14 cellular contexts compared by ENCODE assay signal in genomic region chr14:99809864-99810854, GRCh38. TPM values are rescaled to one million over a fixed set of nuclear protein-coding genes. Genes with fewer than 3 reads are reported as not detected.
DNase-seq lines count a peak whose midpoint lies in the region; ATAC-seq and TF ChIP-seq lines count a peak whose summit lies in the region.
"Had no signal": no experiment of that assay in that cellular context is flagged by ENCODE, and none has a peak within 500 bp of the region (broad histone marks: within the 10 kb centered on the region; RNA-seq: fewer than 3 reads in every experiment).

No MANE protein-coding gene starts in this region.

- H3K36me3 ChIP-seq in lower lobe of right lung (no peaks in the 10 kb centered on the region), stomach smooth muscle (ENCODE audit: control insufficient read depth in 2 of 2, insufficient read depth in 2 of 2, low read length in 2 of 2) (peaks cover 0 to 2% of the 10 kb centered on the region in 2 donors)

- TF ChIP-seq CTCF in HFFc6 (IDR thresholded peaks at IDR 0.05) (no peak), coronary artery (IDR thresholded peaks at IDR 0.05) (no peak), lower lobe of right lung (IDR thresholded peaks at IDR 0.05) (no peak)

- H3K9ac ChIP-seq in stomach smooth muscle (ENCODE audit: low read length in 2 of 2) = peak overlapping the region; percentile 5 to 42

- no peaks in the 10 kb centered on the region for H3K36me3 Mint-ChIP-seq in HFFc6 (ENCODE audit: low read depth)
- H3K36me3 Mint-ChIP-seq in activated T-helper 1 cell treated with anti-CD3 and anti-CD28 coated beads, Interleukin-12 subunit alpha, Interleukin-12 subunit beta, Interleukin-2, Interleukin-4 antibody, amounts not matched to agents 30 ng/mL and 10 ng/mL and 1 ng/mL, durations not matched to agents 14 hours and 24 hours and 36 hours (ENCODE audit: low read depth) = no peaks in the 10 kb centered on the region
- H3K36me3 Mint-ChIP-seq: CD8-positive, alpha-beta memory T cell; stimulated activated naive B cell treated with anti-CD40 and anti-IgM and Interleukin-4, amounts not matched to agents 10 μg/mL and 1 μg/mL and 100 μg/mL, for 72 hours; T-cell had no signal

- intact Hi-C loops in lower lobe of right lung (cut with DNase I) = no loop called here
- intact Hi-C loops in activated T-helper 1 cell treated with anti-CD3 and anti-CD28 coated beads, Interleukin-12 subunit alpha, Interleukin-12 subunit beta, Interleukin-2, Interleukin-4 antibody, amounts not matched to agents 30 ng/mL and 10 ng/mL and 1 ng/mL, durations not matched to agents 14 hours and 24 hours and 36 hours (cut with micrococcal nuclease) = no loop called here

- H3K27ac Mint-ChIP-seq in HFFc6 = peak overlapping the region; percentile 55; the same call in 1 of the 2 replicates
- H3K27ac Mint-ChIP-seq in activated T-helper 1 cell treated with anti-CD3 and anti-CD28 coated beads, Interleukin-12 subunit alpha, Interleukin-12 subunit beta, Interleukin-2, Interleukin-4 antibody, amounts not matched to agents 30 ng/mL and 10 ng/mL and 1 ng/mL, durations not matched to agents 14 hours and 24 hours and 36 hours = no peak overlapping the region
- H3K27ac Mint-ChIP-seq: activated CD8-positive, alpha-beta T cell treated with anti-CD3 and anti-CD28 coated beads for 36 hours; CD8-positive, alpha-beta memory T cell; stimulated activated naive B cell treated with anti-CD40 and anti-IgM and Interleukin-4, amounts not matched to agents 10 μg/mL and 1 μg/mL and 100 μg/mL, for 72 hours; T-cell had no signal

- DNase-seq in HFFc6 = no peak
- DNase-seq in coronary artery (ENCODE audit: low spot score) = peak; percentile 68
- no peak for DNase-seq in lower lobe of right lung
- DNase-seq in activated T-helper 1 cell treated with anti-CD3 and anti-CD28 coated beads, Interleukin-12 subunit alpha, Interleukin-12 subunit beta, Interleukin-2, Interleukin-4 antibody, amounts not matched to agents 30 ng/mL and 10 ng/mL and 1 ng/mL, durations not matched to agents 14 hours and 24 hours and 36 hours (ENCODE audit: low spot score) = no peak
- DNase-seq in NOMO-1 (lab: John Stamatoyannopoulos, UW; ENCODE audit: unreplicated experiment in 2 of 2) = no peak
- DNase-seq: activated CD8-positive, alpha-beta T cell treated with anti-CD3 and anti-CD28 coated beads for 36 hours; activated naive CD4-positive, alpha-beta T cell treated with anti-CD3 and anti-CD28 coated beads, Interleukin-2, amount 50 U/mL, for 16 hours; CD8-positive, alpha-beta memory T cell; occipital lobe; stimulated activated naive B cell treated with anti-CD40 and anti-IgM and Interleukin-4, amounts not matched to agents 10 μg/mL and 1 μg/mL and 100 μg/mL, for 72 hours; T-cell had no signal

- H3K27me3 ChIP-seq in lower lobe of right lung (ENCODE audit: low read depth) (no peaks in the 10 kb centered on the region), stomach smooth muscle (ENCODE audit: control insufficient read depth in 1 of 2, insufficient read depth in 2 of 2, low read length in 2 of 2) (no peaks in the 10 kb centered on the region)

- ATAC-seq in lower lobe of right lung (peak in 1 of 2 donors; percentile 39), HG02678 (IDR thresholded peaks at IDR 0.05; ENCODE audit: unreplicated experiment) (no peak), GM19467 (IDR thresholded peaks at IDR 0.05; ENCODE audit: unreplicated experiment) (no peak)
- ATAC-seq: activated CD8-positive, alpha-beta T cell treated with anti-CD3 and anti-CD28 coated beads for 36 hours; stimulated activated naive B cell treated with anti-CD40 and anti-IgM and Interleukin-4, amounts not matched to agents 10 μg/mL and 1 μg/mL and 100 μg/mL, for 72 hours; T-cell had no signal

- H3K9me3 Mint-ChIP-seq in HFFc6 = no peaks in the 10 kb centered on the region
- H3K9me3 Mint-ChIP-seq in activated T-helper 1 cell treated with anti-CD3 and anti-CD28 coated beads, Interleukin-12 subunit alpha, Interleukin-12 subunit beta, Interleukin-2, Interleukin-4 antibody, amounts not matched to agents 30 ng/mL and 10 ng/mL and 1 ng/mL, durations not matched to agents 14 hours and 24 hours and 36 hours = no peaks in the 10 kb centered on the region
- H3K9me3 Mint-ChIP-seq: activated CD8-positive, alpha-beta T cell treated with anti-CD3 and anti-CD28 coated beads for 36 hours; CD8-positive, alpha-beta memory T cell; stimulated activated naive B cell treated with anti-CD40 and anti-IgM and Interleukin-4, amounts not matched to agents 10 μg/mL and 1 μg/mL and 100 μg/mL, for 72 hours; T-cell had no signal

- H3K4me3 Mint-ChIP-seq in HFFc6 = no peak overlapping the region
- no peak overlapping the region for H3K4me3 Mint-ChIP-seq in activated T-helper 1 cell treated with anti-CD3 and anti-CD28 coated beads, Interleukin-12 subunit alpha, Interleukin-12 subunit beta, Interleukin-2, Interleukin-4 antibody, amounts not matched to agents 30 ng/mL and 10 ng/mL and 1 ng/mL, durations not matched to agents 14 hours and 24 hours and 36 hours
- H3K4me3 Mint-ChIP-seq: activated CD8-positive, alpha-beta T cell treated with anti-CD3 and anti-CD28 coated beads for 36 hours; CD8-positive, alpha-beta memory T cell; stimulated activated naive B cell treated with anti-CD40 and anti-IgM and Interleukin-4, amounts not matched to agents 10 μg/mL and 1 μg/mL and 100 μg/mL, for 72 hours; T-cell had no signal

- H3K4me1 Mint-ChIP-seq in HFFc6 (ENCODE audit: low read depth) = peaks cover 24% of the 10 kb centered on the region
- H3K4me1 Mint-ChIP-seq in activated T-helper 1 cell treated with anti-CD3 and anti-CD28 coated beads, Interleukin-12 subunit alpha, Interleukin-12 subunit beta, Interleukin-2, Interleukin-4 antibody, amounts not matched to agents 30 ng/mL and 10 ng/mL and 1 ng/mL, durations not matched to agents 14 hours and 24 hours and 36 hours (ENCODE audit: low read depth) = no peaks in the 10 kb centered on the region
- H3K4me1 Mint-ChIP-seq: CD8-positive, alpha-beta memory T cell; stimulated activated naive B cell treated with anti-CD40 and anti-IgM and Interleukin-4, amounts not matched to agents 10 μg/mL and 1 μg/mL and 100 μg/mL, for 72 hours; T-cell had no signal

- H3K27ac ChIP-seq in coronary artery (peak overlapping the region in 1 of 2 donors; percentile 67), lower lobe of right lung (peak overlapping the region; percentile 9), stomach smooth muscle (ENCODE audit: low read length) (peak overlapping the region; percentile 77)

- no peak overlapping the region for H3K4me3 ChIP-seq in coronary artery
- no peak overlapping the region for H3K4me3 ChIP-seq in lower lobe of right lung
- peak overlapping the region in 1 of 2 donors; percentile 29 for H3K4me3 ChIP-seq in stomach smooth muscle (ENCODE audit: low read length in 2 of 2)

- peaks cover 21% of the 10 kb centered on the region for H3K27me3 Mint-ChIP-seq in HFFc6 (ENCODE audit: insufficient read depth)
- H3K27me3 Mint-ChIP-seq in activated T-helper 1 cell treated with anti-CD3 and anti-CD28 coated beads, Interleukin-12 subunit alpha, Interleukin-12 subunit beta, Interleukin-2, Interleukin-4 antibody, amounts not matched to agents 30 ng/mL and 10 ng/mL and 1 ng/mL, durations not matched to agents 14 hours and 24 hours and 36 hours (ENCODE audit: insufficient read depth) = peaks cover 16% of the 10 kb centered on the region

- H3K9me3 ChIP-seq in lower lobe of right lung = no peaks in the 10 kb centered on the region
- H3K9me3 ChIP-seq in stomach smooth muscle (ENCODE audit: control insufficient read depth in 2 of 2, low read length in 2 of 2) = no peaks in the 10 kb centered on the region

- H3K4me1 ChIP-seq in lower lobe of right lung (peaks cover 15% of the 10 kb centered on the region), stomach smooth muscle (ENCODE audit: control insufficient read depth, insufficient read depth, low read length) (peaks cover 60% of the 10 kb centered on the region)

RNA-seq across cellular contexts. Expression of gene EML1, which starts 16.9 kb away (rescaled TPM):
- total RNA-seq in HFFc6 (2021; fragmentation: NEBNext Ultra II Directional; extraction: Animal tissue kit (Norgen Biotek cat#: 25700)) = 10 to 100 TPM; 13.2 to 27.6 (median 22.2) TPM
- total RNA-seq in lower lobe of right lung = 34.5 TPM
- total RNA-seq in activated T-helper 1 cell treated with anti-CD3 and anti-CD28 coated beads, Interleukin-12 subunit alpha, Interleukin-12 subunit beta, Interleukin-2, Interleukin-4 antibody, amounts not matched to agents 30 ng/mL and 10 ng/mL and 1 ng/mL, durations not matched to agents 14 hours and 24 hours and 36 hours = 0.76 and 0.91 TPM in 2 replicates
